In the genomic region with DNA sequence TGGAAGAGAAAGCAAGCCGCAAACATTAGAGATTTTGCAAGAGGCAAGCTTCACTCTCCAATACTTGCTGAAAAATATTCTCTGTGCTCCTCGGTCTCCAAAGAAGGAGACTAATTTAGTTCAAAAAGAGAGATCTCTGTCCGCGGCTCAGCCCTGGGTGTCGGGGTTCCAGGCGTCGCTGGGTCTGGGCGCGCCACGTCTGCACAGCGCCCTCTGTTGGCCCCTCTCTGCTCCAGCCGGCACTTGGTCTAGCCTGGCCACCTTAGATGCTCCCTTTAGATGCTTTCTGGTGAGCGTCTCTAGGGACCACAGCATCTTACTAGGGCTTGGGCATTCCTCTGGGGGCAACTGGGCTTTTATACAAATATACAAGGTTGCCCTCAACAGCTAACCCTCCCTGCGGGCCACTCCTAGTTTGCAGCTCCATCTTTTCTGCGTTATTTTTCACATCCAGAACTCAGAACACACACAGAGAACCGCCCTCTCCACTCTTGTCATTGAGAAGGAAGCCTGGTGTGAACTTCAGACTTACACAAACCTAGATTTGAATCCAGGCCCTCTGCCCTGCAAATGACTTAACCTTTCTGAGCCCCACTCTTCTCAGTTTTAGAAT, we compare ENCODE assay signal across 8 cellular contexts.
DNase-seq lines count a peak whose midpoint lies in the region; FAIRE-seq and TF ChIP-seq lines count a peak whose summit lies in the region.

No MANE protein-coding gene starts in this region.

- TF ChIP-seq CTCF in HFFc6 (IDR thresholded peaks at IDR 0.05) (peak; percentile 77), SK-N-SH (IDR thresholded peaks at IDR 0.05) (peak; percentile 57), kidney (IDR thresholded peaks at IDR 0.05; ENCODE audit: borderline replicate concordance, extremely low read depth, insufficient read depth) (peak; percentile 71), RWPE1 (conservative IDR thresholded peaks at IDR 0.05; ENCODE audit: low read depth) (no peak)

- FAIRE-seq in kidney (lab: Jason Lieb, UNC), result no peak

- no peak overlapping the region for H2AFZ ChIP-seq in SK-N-SH (ENCODE audit: low read depth)

- H3K79me2 ChIP-seq in SK-N-SH (ENCODE audit: insufficient read depth), result no peaks in the 10 kb centered on the region

- peak overlapping the region in 1 of 2 experiments; percentile 47; a peak in 1 of 4 replicates for H3K4me3 ChIP-seq in SK-N-SH (ENCODE audit: low read depth in 2 of 2, low read length in 1 of 2)
- H3K4me3 ChIP-seq in kidney (ENCODE audit: low read length in 2 of 2), result peak overlapping the region; percentile 25 to 30

- CTCF ChIA-PET in SK-N-SH (lab: Yijun Ruan, JAX), result interaction anchor here (0.6 to 2.0 kb wide), 12 partner anchors 9 to 1272 kb away, joined by 3 to 10 read pairs (median 4); no protein-coding TSS in a partner anchor
- CTCF ChIA-PET in RWPE1 (lab: Yijun Ruan, JAX), result no interaction called here

- no peak overlapping the region for H3K4me2 ChIP-seq in SK-N-SH

- H3K36me3 Mint-ChIP-seq in HFFc6 (ENCODE audit: low read depth), result no peaks in the 10 kb centered on the region

- POLR2A ChIA-PET in SK-N-SH (lab: Yijun Ruan, JAX) (no interaction called here), RWPE1 (lab: Yijun Ruan, JAX; ENCODE audit: low non-redundant PET) (no interaction called here)

- peak; percentile 51 for DNase-seq in Daoy (ENCODE audit: low read depth)
- no peak for DNase-seq in HFFc6
- DNase-seq in SK-N-SH, result peak; percentile 44
- peak; percentile 21 for DNase-seq in activated naive CD8-positive, alpha-beta T cell treated with anti-CD3 and anti-CD28 coated beads, Interleukin-2, amount 50 U/mL, for 16 hours (ENCODE audit: low read depth, low spot score)
- DNase-seq in kidney, result peak; percentile 78
- peak; percentile 39 for DNase-seq in stimulated activated CD8-positive, alpha-beta memory T cell treated with anti-CD3 and anti-CD28 coated beads, Interleukin-12 subunit alpha, Interleukin-12 subunit beta, amount 100 ng/mL, for 1 hour (ENCODE audit: low read depth)
- DNase-seq in RWPE1 (ENCODE audit: low spot score), result no peak
- DNase-seq in dedifferentiated amniotic fluid mesenchymal stem cell (ENCODE audit: extremely low spot score), result no peak

- peaks cover 14% of the 10 kb centered on the region for H3K4me1 Mint-ChIP-seq in HFFc6 (ENCODE audit: low read depth)

- no peaks in the 10 kb centered on the region for H3K27me3 ChIP-seq in SK-N-SH (ENCODE audit: insufficient read depth)

- H3K9me2 ChIP-seq in SK-N-SH, result no peaks in the 10 kb centered on the region

- 79% methylated on average over 5 of the region's 16 CpGs for WGBS in SK-N-SH (ENCODE audit: low lambda C conversion rate)

- peak; percentile 45 for TF ChIP-seq RAD21 in SK-N-SH (IDR thresholded peaks at IDR 0.05; ENCODE audit: low read length)

- no peak overlapping the region for H3K27ac Mint-ChIP-seq in HFFc6

- H3K4me1 ChIP-seq in SK-N-SH (ENCODE audit: control insufficient read depth in 1 of 2, insufficient read depth in 2 of 2, low read depth in 1 of 2, low read length in 1 of 2), result no peaks in the 10 kb centered on the region; a peak in 1 of 4 replicates
- H3K4me1 ChIP-seq in kidney (ENCODE audit: control insufficient read depth in 1 of 2, insufficient read depth in 1 of 2, low read depth in 1 of 2, low read length in 2 of 2), result no peaks in the 10 kb centered on the region

- no peaks in the 10 kb centered on the region for H3F3A ChIP-seq in SK-N-SH (replicated peaks; ENCODE audit: insufficient read depth)

- H3K4me3 Mint-ChIP-seq in HFFc6, result no peak overlapping the region

- no peak overlapping the region for H3K27ac ChIP-seq in SK-N-SH (ENCODE audit: low read depth in 2 of 2, low read length in 1 of 2)
- no peak overlapping the region for H3K27ac ChIP-seq in kidney (ENCODE audit: low read depth in 2 of 2, low read length in 2 of 2)
- H3K27ac ChIP-seq in RWPE1, result no peak overlapping the region

- H4K20me1 ChIP-seq in SK-N-SH (ENCODE audit: insufficient read depth), result no peaks in the 10 kb centered on the region

- peaks cover 39% of the 10 kb centered on the region for H3K27me3 Mint-ChIP-seq in HFFc6 (ENCODE audit: insufficient read depth)

- intact Hi-C loops in kidney (cut with DNase I), result no loop called here

- H3K9me3 Mint-ChIP-seq in HFFc6, result no peaks in the 10 kb centered on the region

- TF ChIP-seq EP300 in SK-N-SH (IDR thresholded peaks at IDR 0.05; ENCODE audit: borderline replicate concordance in 1 of 2, low read depth in 1 of 2, low read length in 1 of 2), result no peak

- H3K9me3 ChIP-seq in SK-N-SH, result no peaks in the 10 kb centered on the region
- no peaks in the 10 kb centered on the region for H3K9me3 ChIP-seq in kidney (ENCODE audit: control insufficient read depth in 1 of 2, low read length in 2 of 2)

- H3K9ac ChIP-seq in SK-N-SH (no peak overlapping the region), kidney (ENCODE audit: low read length in 2 of 2) (no peak overlapping the region)

- no peaks in the 10 kb centered on the region for H3K36me3 ChIP-seq in SK-N-SH (replicated peaks in 1 of 2; ENCODE audit: control insufficient read depth in 1 of 2, insufficient read depth in 2 of 2, low read length in 1 of 2)
- H3K36me3 ChIP-seq in kidney (ENCODE audit: control insufficient read depth in 1 of 2, insufficient read depth in 2 of 2, low read length in 2 of 2), result no peaks in the 10 kb centered on the region

TF ChIP-seq in SK-N-SH, 30 proteins besides CTCF, POLR2A, EP300 and RAD21:
- TF ChIP-seq SMC3 (IDR thresholded peaks at IDR 0.05; ENCODE audit: low read depth, low read length) (peak; percentile 23; the same call in 1 of the 2 replicates), FOXJ3 (CRISPR knock-in tag; IDR thresholded peaks at IDR 0.05) (no peak)

Comparison
In these comparisons a context has a peak if more than half of its experiments do, and no peak if none do; other contexts are left out.
1. DNase-seq: peak in Daoy (single experiment), SK-N-SH (single experiment), activated naive CD8-positive, alpha-beta T cell treated with anti-CD3 and anti-CD28 coated beads, Interleukin-2, amount 50 U/mL, for 16 hours (single experiment), kidney (single experiment) and stimulated activated CD8-positive, alpha-beta memory T cell treated with anti-CD3 and anti-CD28 coated beads, Interleukin-12 subunit alpha, Interleukin-12 subunit beta, amount 100 ng/mL, for 1 hour (single experiment); none in HFFc6 (single experiment), RWPE1 (single experiment) and dedifferentiated amniotic fluid mesenchymal stem cell (single experiment).